17 cellular contexts compared by ENCODE assay signal in genomic region chr18:76838182-76838581, GRCh38. TPM values are rescaled to one million over a fixed set of nuclear protein-coding genes. Genes with fewer than 3 reads are reported as not detected.
DNase-seq lines count a peak whose midpoint lies in the region; ATAC-seq, FAIRE-seq and TF ChIP-seq lines count a peak whose summit lies in the region.
"Had no signal": no experiment of that assay in that cellular context is flagged by ENCODE, and none has a peak within 500 bp of the region (broad histone marks: within the 10 kb centered on the region; RNA-seq: fewer than 3 reads in every experiment).

No MANE protein-coding gene starts in this region.

- H3K27me3 ChIP-seq in fibroblast of lung (ENCODE audit: control insufficient read depth, insufficient read depth, low read length) (no peaks in the 10 kb centered on the region), muscle layer of duodenum (ENCODE audit: low read depth, low read length) (no peaks in the 10 kb centered on the region)

- CTCF ChIA-PET in A549 (lab: Yijun Ruan, JAX), result interaction anchor here (4.6 kb wide), 1 partner anchor 35 kb away, joined by 14 read pairs; no protein-coding TSS in a partner anchor

- 0% methylated on average over 3 of the region's 3 CpGs for WGBS in A549 (ENCODE audit: missing lambda C conversion rate)

- ATAC-seq in A549, result peak; percentile 72 to 73
- ATAC-seq in HG02885 (IDR thresholded peaks at IDR 0.05; ENCODE audit: poor library complexity, unreplicated experiment), result no peak
- ATAC-seq in omental fat pad (ENCODE audit: low FRiP score), result no peak
- ATAC-seq: naive thymus-derived CD4-positive, alpha-beta T cell had no signal

- POLR2A ChIA-PET in A549 (lab: Yijun Ruan, JAX), result no interaction called here

- peak overlapping the region; percentile 0 for H2AFZ ChIP-seq in fibroblast of lung (ENCODE audit: low read length)

- H3K27ac ChIP-seq in A549 (peak overlapping the region; percentile 72 to 85), fibroblast of lung (ENCODE audit: insufficient read depth, low read length) (no peak overlapping the region), muscle layer of duodenum (ENCODE audit: low read length) (peak overlapping the region; percentile 24)
- H3K27ac ChIP-seq: C4-2B had no signal

- no peak for FAIRE-seq in A549 (lab: Jason Lieb, UNC)
- FAIRE-seq in urothelium cell line (lab: Jason Lieb, UNC), result no peak

- H3K36me3 ChIP-seq in fibroblast of lung (ENCODE audit: control insufficient read depth, insufficient read depth, low read length) (no peaks in the 10 kb centered on the region), muscle layer of duodenum (ENCODE audit: control insufficient read depth in 1 of 2, insufficient read depth in 2 of 2, low read length in 2 of 2) (no peaks in the 10 kb centered on the region)

- H3K9me3 ChIP-seq in A549 (no peaks in the 10 kb centered on the region), fibroblast of lung (ENCODE audit: control insufficient read depth, insufficient read depth, low read depth, low read length) (no peaks in the 10 kb centered on the region), muscle layer of duodenum (ENCODE audit: control insufficient read depth in 1 of 2, low read length in 2 of 2) (no peaks in the 10 kb centered on the region)

- no peak overlapping the region for H3K9ac ChIP-seq in fibroblast of lung (ENCODE audit: insufficient read depth, low read length)

- peaks cover 16% of the 10 kb centered on the region for H3K79me2 ChIP-seq in fibroblast of lung (ENCODE audit: control insufficient read depth, insufficient read depth, low read length)

- TF ChIP-seq CTCF in A549 (IDR thresholded peaks at IDR 0.05) (no peak), fibroblast of lung (conservative IDR thresholded peaks at IDR 0.05 in 1 of 2, IDR thresholded peaks at IDR 0.05 in 1 of 2; ENCODE audit: low read depth in 1 of 2, low read length in 2 of 2) (no peak), omental fat pad (IDR thresholded peaks at IDR 0.05) (no peak)

- DNase-seq in A549 (ENCODE audit: low read depth in 1 of 2, low spot score in 1 of 2) (no peak), OCI-M1 (lab: John Stamatoyannopoulos, UW) (peak; percentile 15), fibroblast of lung (ENCODE audit: low read depth in 2 of 2) (peak; percentile 19 to 55), omental fat pad (ENCODE audit: low spot score) (no peak), urothelium cell line (ENCODE audit: low spot score) (no peak)
- DNase-seq in activated CD8-positive, alpha-beta memory T cell treated with anti-CD3 and anti-CD28 coated beads, Interleukin-2, amount 50 U/mL, for 4 hours, result no peak
- DNase-seq: 8988T; activated gamma-delta T cell; cortex of kidney; erythroblast; H7; hippocampal formation; naive thymus-derived CD4-positive, alpha-beta T cell; NCI-H774 had no signal

- H3K4me1 ChIP-seq in A549 (peaks cover 64% of the 10 kb centered on the region), fibroblast of lung (ENCODE audit: control insufficient read depth, extremely low read depth, insufficient read depth, low read length) (peaks cover 2% of the 10 kb centered on the region), muscle layer of duodenum (ENCODE audit: control insufficient read depth in 1 of 2, insufficient read depth in 2 of 2, low read length in 2 of 2) (peaks cover 3 to 11% of the 10 kb centered on the region in 2 donors)

- TF ChIP-seq RAD21 in A549 (conservative IDR thresholded peaks at IDR 0.05 in 1 of 2, IDR thresholded peaks at IDR 0.05 in 1 of 2), result no peak

- TF ChIP-seq EP300 in A549 (IDR thresholded peaks at IDR 0.05), result no peak

- peak overlapping the region; percentile 13; the same call in 1 of the 3 replicates for H3K4me3 ChIP-seq in A549
- H3K4me3 ChIP-seq in fibroblast of lung (replicated peaks in 1 of 4; ENCODE audit: control extremely low read depth in 1 of 4, insufficient read depth in 1 of 4, low read depth in 3 of 4, low read length in 4 of 4), result no peak overlapping the region
- peak overlapping the region in 1 of 2 donors; percentile 44 for H3K4me3 ChIP-seq in muscle layer of duodenum (ENCODE audit: low read depth in 1 of 2, low read length in 2 of 2)

- TF ChIP-seq POLR2A in A549 (IDR thresholded peaks at IDR 0.05; ENCODE audit: low read length), result no peak

- H4K20me1 ChIP-seq in fibroblast of lung (ENCODE audit: control insufficient read depth, extremely low read depth, insufficient read depth, low read length), result no peaks in the 10 kb centered on the region

- H3K4me2 ChIP-seq in A549, result peak overlapping the region; percentile 86
- H3K4me2 ChIP-seq in fibroblast of lung (ENCODE audit: extremely low read depth, insufficient read depth, low read length), result peak overlapping the region; percentile 73

TF ChIP-seq in A549, 52 proteins besides CTCF, POLR2A, EP300 and RAD21:
- TF ChIP-seq PHF8 (IDR thresholded peaks at IDR 0.05; ENCODE audit: borderline replicate concordance, low read depth) (no peak), HES2 (IDR thresholded peaks at IDR 0.05) (no peak), BCL3 (IDR thresholded peaks at IDR 0.05) (no peak), NFE2L2 (conservative IDR thresholded peaks at IDR 0.05; ENCODE audit: low read length) (no peak), HEYL (CRISPR knock-in tag; IDR thresholded peaks at IDR 0.05) (no peak), E2F6 (IDR thresholded peaks at IDR 0.05; ENCODE audit: borderline replicate concordance, low read depth) (no peak), CHD4 (IDR thresholded peaks at IDR 0.05; ENCODE audit: borderline replicate concordance) (no peak), NR3C1 (IDR thresholded peaks at IDR 0.05) (no peak), HOXB13 (CRISPR knock-in tag; IDR thresholded peaks at IDR 0.05; ENCODE audit: low read depth) (no peak), PBX3 (IDR thresholded peaks at IDR 0.05) (no peak), MAZ (IDR thresholded peaks at IDR 0.05; ENCODE audit: borderline replicate concordance, low read depth, low read length) (no peak), USF2 (IDR thresholded peaks at IDR 0.05) (no peak), FOSB (CRISPR knock-in tag; IDR thresholded peaks at IDR 0.05) (no peak), FOSL2 (IDR thresholded peaks at IDR 0.05) (no peak), FOSL2 (CRISPR knock-in tag; IDR thresholded peaks at IDR 0.05) (no peak), SMC3 (IDR thresholded peaks at IDR 0.05) (no peak), GATA3 (IDR thresholded peaks at IDR 0.05; ENCODE audit: borderline replicate concordance) (no peak)

RNA-seq across cellular contexts. Expression of gene ZNF236, which starts 15.8 kb away (rescaled TPM):
- polyA plus RNA-seq in A549 (2011; rRNA removed), result 7.5 and 7.8 TPM in 2 replicates
- polyA plus RNA-seq in A549 (2012; cell fraction: cytosol; rRNA removed), result 2.9 and 3.8 TPM in 2 replicates
- polyA plus RNA-seq in A549 (2012; cell fraction: nucleus; rRNA removed), result 7.7 and 8.4 TPM in 2 replicates
- polyA plus RNA-seq in A549 (2017; fragmentation: RNase III; extraction: RNeasy Plus Mini Kit Qiagen cat#74134 plus additional on column Dnase treatment), result 2.6 to 2.9 TPM (median 2.7 TPM) in 3 replicates
- polyA minus RNA-seq in A549 (2011; rRNA and poly(A)+ RNA removed), result 24.1 and 35.3 TPM in 2 replicates
- total RNA-seq in fibroblast of lung, result 8.0 and 8.4 TPM in 2 replicates
- 2.8 and 2.9 TPM in 2 replicates for polyA plus RNA-seq in fibroblast of lung
- 2.0 and 2.5 TPM in 2 replicates for polyA plus RNA-seq in fibroblast of lung (2012)
- 10.2 and 10.4 TPM in 2 replicates for polyA minus RNA-seq in fibroblast of lung (ENCODE audit: low replicate concordance)
- 10 to 100 TPM; 14.3 to 18.0 (median 17.0) TPM for total RNA-seq in omental fat pad

Comparison
In these comparisons a context has a peak if more than half of its experiments do, and no peak if none do; other contexts are left out.
1. ATAC-seq: peak in A549 (2 of 2); none in HG02885 (single experiment) and omental fat pad (single experiment).
2. DNase-seq: peak in OCI-M1 (single experiment) and fibroblast of lung (2 of 2); none in A549 (0 of 2), omental fat pad (single experiment), urothelium cell line (single experiment) and activated CD8-positive, alpha-beta memory T cell treated with anti-CD3 and anti-CD28 coated beads, Interleukin-2, amount 50 U/mL, for 4 hours (single experiment).